In genomic region chr1:113929750-113930498, GRCh38 we compare ENCODE assay signal across 8 cellular contexts. TPM values are rescaled to one million over a fixed set of nuclear protein-coding genes. Genes with fewer than 3 reads are reported as not detected.
DNase-seq lines count a peak whose midpoint lies in the region; ATAC-seq and TF ChIP-seq lines count a peak whose summit lies in the region.

No MANE protein-coding gene starts in this region.

- H3K4me1 ChIP-seq in RWPE2 (ENCODE audit: insufficient read depth, poor library complexity, severe bottlenecking) (peaks cover 16% of the 10 kb centered on the region), vagina (peaks cover 52% of the 10 kb centered on the region)

- TF ChIP-seq CTCF in RWPE2 (IDR thresholded peaks at IDR 0.05; ENCODE audit: poor library complexity, severe bottlenecking) (peak; percentile 34), vagina (IDR thresholded peaks at IDR 0.05) (peak in 1 of 3 experiments; percentile 32)

- H3K9me3 ChIP-seq in RWPE2 (ENCODE audit: severe bottlenecking), result no peaks in the 10 kb centered on the region
- no peaks in the 10 kb centered on the region for H3K9me3 ChIP-seq in vagina

- in situ Hi-C loops in ACHN (cut with HindIII; ENCODE audit: low pct_ligation_motif_present, low pct_unique_long_range_greater_than_20kb, low sequenced_read_pairs), result no loop called here

- intact Hi-C loops in Right ventricle myocardium superior (cut with DNase I), result no loop called here
- intact Hi-C loops in posterior cingulate gyrus (cut with DNase I), result loop anchor here (1.0 kb wide), 2 partner anchors 25 to 118 kb away; partner anchors contain the start of genes DCLRE1B and RSBN1
- intact Hi-C loops in vagina (cut with DNase I), result loop anchor here (2.0 kb wide), 1 partner anchor 25 kb away; the partner anchor contains the start of genes AP4B1 and DCLRE1B

- H3K4me3 ChIP-seq in RWPE2 (ENCODE audit: severe bottlenecking) (peak overlapping the region; percentile 84), vagina (peak overlapping the region; percentile 81 to 99)

- peak overlapping the region; percentile 46 for H3K27ac ChIP-seq in RWPE2 (ENCODE audit: poor library complexity, severe bottlenecking)
- peak overlapping the region; percentile 92 for H3K27ac ChIP-seq in vagina

- no peak for TF ChIP-seq POLR2A in vagina (IDR thresholded peaks at IDR 0.05)

- H3K36me3 ChIP-seq in RWPE2 (ENCODE audit: low read depth) (no peaks in the 10 kb centered on the region), vagina (no peaks in the 10 kb centered on the region)

- peak; percentile 8 for ATAC-seq in GM18519 (IDR thresholded peaks at IDR 0.05; ENCODE audit: low FRiP score, unreplicated experiment)
- peak; percentile 8 for ATAC-seq in HG03060 (IDR thresholded peaks at IDR 0.05; ENCODE audit: low read depth, unreplicated experiment)
- peak; percentile 45 for ATAC-seq in RWPE2 (ENCODE audit: low read depth)
- peak; percentile 34 for ATAC-seq in Right ventricle myocardium superior (ENCODE audit: poor library complexity)

- no peaks in the 10 kb centered on the region for H3K27me3 ChIP-seq in RWPE2 (ENCODE audit: insufficient read depth, poor library complexity, severe bottlenecking)
- H3K27me3 ChIP-seq in vagina, result no peaks in the 10 kb centered on the region

- peak; percentile 38 for DNase-seq in ACHN
- DNase-seq in RWPE2 (ENCODE audit: low spot score), result no peak
- peak; percentile 61 for DNase-seq in activated naive CD4-positive, alpha-beta T cell treated with anti-CD3 and anti-CD28 coated beads, Interleukin-2, amount 50 U/mL, for 16 hours
- peak; percentile 64 for DNase-seq in Right ventricle myocardium superior
- peak in 8 of 10 donors; percentile 22 to 89 (median 32) for DNase-seq in posterior cingulate gyrus
- DNase-seq in vagina (ENCODE audit: extremely low spot score in 2 of 2), result no peak

RNA-seq across cellular contexts. Expression of gene HIPK1, which starts 0.8 kb away (rescaled TPM):
- total RNA-seq in Right ventricle myocardium superior (52.4 TPM), vagina (52.3 TPM)

RNA-seq across cellular contexts. Expression of gene DCLRE1B, which starts 24.8 kb away (rescaled TPM):
- total RNA-seq in Right ventricle myocardium superior, result 2.2 TPM
- total RNA-seq in vagina, result 5.2 TPM

RNA-seq across cellular contexts. Expression of gene AP4B1, which starts 25.3 kb away (rescaled TPM):
- 11.4 TPM for total RNA-seq in Right ventricle myocardium superior
- 6.9 TPM for total RNA-seq in vagina

RNA-seq across cellular contexts. Expression of gene BCL2L15, which starts 42.5 kb away (rescaled TPM):
- total RNA-seq in Right ventricle myocardium superior (not detected), vagina (2.9 TPM)

RNA-seq across cellular contexts. Expression of gene OLFML3, which starts 49.4 kb away (rescaled TPM):
- total RNA-seq in Right ventricle myocardium superior (10.9 TPM), vagina (108 TPM)

Comparison
In these comparisons a context has a peak if more than half of its experiments do, and no peak if none do; other contexts are left out.
1. DNase-seq: peak in ACHN (single experiment), activated naive CD4-positive, alpha-beta T cell treated with anti-CD3 and anti-CD28 coated beads, Interleukin-2, amount 50 U/mL, for 16 hours (single experiment), Right ventricle myocardium superior (single experiment) and posterior cingulate gyrus (8 of 10); none in RWPE2 (single experiment) and vagina (0 of 2).
2. Peak in every context shown above with its lines, with median percentiles within 50 percentile points of each other: ATAC-seq.